1 cellular context compared by ENCODE assay signal in the genomic region with DNA sequence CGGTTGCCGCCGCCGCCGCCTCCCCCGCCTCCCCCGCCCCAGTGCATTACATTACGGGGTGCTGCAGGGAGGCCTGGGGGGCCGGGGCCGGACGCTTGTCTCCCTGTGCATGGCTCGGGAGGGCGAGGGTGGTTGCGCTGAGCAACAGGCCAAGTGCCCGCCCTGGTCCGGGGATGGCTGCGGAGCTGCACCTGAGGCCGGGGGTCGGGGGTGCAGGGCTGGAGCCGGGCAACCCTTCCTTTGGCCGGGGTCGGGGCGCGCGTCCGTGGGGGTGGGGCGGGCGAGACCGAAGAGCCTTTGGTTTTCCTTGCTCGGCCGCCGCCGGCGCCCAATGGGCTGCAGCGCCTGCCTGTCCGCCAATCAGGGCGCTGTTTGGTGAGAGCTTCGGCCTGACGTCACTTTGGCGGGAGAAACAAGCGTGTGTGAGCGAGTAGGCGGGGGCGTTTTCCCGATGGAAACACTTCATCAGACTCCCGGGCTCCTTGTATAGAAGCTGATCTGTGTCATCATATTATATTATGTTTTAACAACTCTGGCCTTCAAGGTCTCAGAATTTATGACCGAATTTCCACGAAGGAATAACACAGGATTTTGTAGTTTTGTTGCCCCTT.
A peak's percentile ranks its signal among the peaks of the same experiment; 100 is the strongest.
TF ChIP-seq lines count a peak whose summit lies in the region.

No MANE protein-coding gene starts in this region.

TF ChIP-seq in HCT116, 20 proteins besides CTCF, POLR2A, EP300 and RAD21 (continued from another document):
- TF ChIP-seq, protein P1, sequence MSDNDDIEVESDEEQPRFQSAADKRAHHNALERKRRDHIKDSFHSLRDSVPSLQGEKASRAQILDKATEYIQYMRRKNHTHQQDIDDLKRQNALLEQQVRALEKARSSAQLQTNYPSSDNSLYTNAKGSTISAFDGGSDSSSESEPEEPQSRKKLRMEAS (IDR thresholded peaks at IDR 0.05) = peak; percentile 98
- TF ChIP-seq YY1 (IDR thresholded peaks at IDR 0.05; ENCODE audit: extremely low read depth, insufficient replicate concordance, low read depth, low read length) (no peak), JUND (IDR thresholded peaks at IDR 0.05) (no peak), ZNF274 (IDR thresholded peaks at IDR 0.05; ENCODE audit: low read depth, low read length) (no peak)
